ENCODE assay signal across 1 cellular context in genomic region chr1:93501829-93502369, GRCh38.
TF ChIP-seq lines count a peak whose summit lies in the region.

No MANE protein-coding gene starts in this region.

TF ChIP-seq in K562, 482 proteins besides CTCF, POLR2A, EP300 and RAD21 (continued from another document):
- TF ChIP-seq, protein P1, sequence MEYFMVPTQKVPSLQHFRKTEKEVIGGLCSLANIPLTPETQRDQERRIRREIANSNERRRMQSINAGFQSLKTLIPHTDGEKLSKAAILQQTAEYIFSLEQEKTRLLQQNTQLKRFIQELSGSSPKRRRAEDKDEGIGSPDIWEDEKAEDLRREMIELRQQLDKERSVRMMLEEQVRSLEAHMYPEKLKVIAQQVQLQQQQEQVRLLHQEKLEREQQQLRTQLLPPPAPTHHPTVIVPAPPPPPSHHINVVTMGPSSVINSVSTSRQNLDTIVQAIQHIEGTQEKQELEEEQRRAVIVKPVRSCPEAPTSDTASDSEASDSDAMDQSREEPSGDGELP (CRISPR knock-in tag; IDR thresholded peaks at IDR 0.05; ENCODE audit: borderline replicate concordance), result no peak
- TF ChIP-seq ZNF23 (CRISPR knock-in tag; IDR thresholded peaks at IDR 0.05) (no peak), MED1 (CRISPR knock-in tag; IDR thresholded peaks at IDR 0.05; ENCODE audit: borderline replicate concordance) (no peak), PKNOX1 (IDR thresholded peaks at IDR 0.05) (0 out of 2 replicates have a peak, but pooled peaks have one; percentile 18), LEF1 (IDR thresholded peaks at IDR 0.05) (0 out of 2 replicates have a peak, but pooled peaks have one; percentile 0), ADNP (tag; IDR thresholded peaks at IDR 0.05) (peak; percentile 23; the same call in 1 of the 2 replicates)
TF ChIP-seq in K562: peak in this region for 4.
